10 cellular contexts compared by ENCODE assay signal in the genomic region with DNA sequence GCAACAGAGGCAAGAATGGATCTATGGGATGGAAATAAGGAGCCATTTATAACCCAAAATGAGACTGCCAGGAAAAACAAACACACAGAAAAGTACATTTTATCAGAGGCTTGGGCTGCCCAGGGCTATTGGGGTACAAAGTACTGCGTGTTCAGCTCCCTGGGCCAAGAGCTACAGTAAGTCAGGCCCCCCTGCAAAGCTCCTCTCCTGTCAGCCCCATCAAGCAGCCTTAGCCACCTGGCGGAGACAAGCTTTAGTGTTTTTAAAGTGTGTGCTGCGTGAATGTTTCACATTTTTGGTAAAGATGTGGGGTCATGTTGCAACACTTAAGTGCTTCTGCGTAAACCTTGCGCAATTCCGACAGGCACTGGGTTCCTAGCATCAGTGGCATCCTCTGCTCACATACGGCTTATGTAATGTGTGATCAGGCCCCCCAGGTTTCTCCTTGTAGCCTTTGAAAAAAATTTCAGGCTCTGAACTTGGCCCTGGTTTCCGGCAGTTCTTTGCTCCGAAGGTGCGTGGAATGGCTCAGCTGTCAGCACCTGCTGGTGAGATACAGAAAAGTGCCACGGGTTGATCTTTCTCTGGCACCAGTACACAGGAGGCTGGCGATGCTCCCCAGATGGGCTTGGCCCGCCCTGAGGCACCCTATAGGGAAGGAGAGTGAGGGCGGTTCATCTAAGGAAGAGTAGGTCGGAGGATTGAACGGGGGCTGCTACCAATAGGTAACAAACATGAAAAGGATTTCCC.
DNase-seq lines count a peak whose midpoint lies in the region; ATAC-seq and TF ChIP-seq lines count a peak whose summit lies in the region.
"Had no signal": no experiment of that assay in that cellular context is flagged by ENCODE, and none has a peak within 500 bp of the region (broad histone marks: within the 10 kb centered on the region; RNA-seq: fewer than 3 reads in every experiment).

No MANE protein-coding gene starts in this region.

- H3K4me1 ChIP-seq in SK-N-SH (ENCODE audit: control insufficient read depth in 1 of 2, insufficient read depth in 2 of 2, low read depth in 1 of 2, low read length in 1 of 2) (peaks cover 0 to 3% of the 10 kb centered on the region in 2 experiments; a peak in 1 of 4 replicates), body of pancreas (peaks cover 31% of the 10 kb centered on the region), right lobe of liver (peaks cover 0 to 19% (median 10%) of the 10 kb centered on the region in 4 donors), aorta (ENCODE audit: control insufficient read depth in 1 of 2, insufficient read depth in 2 of 2, low read length in 2 of 2) (peaks cover 4 to 18% of the 10 kb centered on the region in 2 donors)

- H3K9ac ChIP-seq in SK-N-SH = no peak overlapping the region
- H3K9ac ChIP-seq: BLaER1 treated with 17β-estradiol and CSF1 and Interleukin-3, amounts not matched to agents 10 nM and 100 nM had no signal

- H3K4me3 ChIP-seq in SK-N-SH (ENCODE audit: low read depth in 2 of 2, low read length in 1 of 2) (no peak overlapping the region), body of pancreas (no peak overlapping the region), right lobe of liver (no peak overlapping the region), aorta (ENCODE audit: low read length in 2 of 2) (no peak overlapping the region)
- H3K4me3 ChIP-seq: BLaER1 treated with 17β-estradiol and CSF1 and Interleukin-3, amounts not matched to agents 10 nM and 100 nM had no signal

- no peaks in the 10 kb centered on the region for H3F3A ChIP-seq in SK-N-SH (replicated peaks; ENCODE audit: insufficient read depth)

- no peak for TF ChIP-seq EP300 in SK-N-SH (IDR thresholded peaks at IDR 0.05; ENCODE audit: borderline replicate concordance in 1 of 2, low read depth in 1 of 2, low read length in 1 of 2)

- H3K4me2 ChIP-seq in SK-N-SH = no peak overlapping the region

- whole genome bisulfite sequencing in SK-N-SH (ENCODE audit: low lambda C conversion rate) = 79% methylated on average over 16 of the region's 16 CpGs
- 40 to 43% methylated on average over 16 of the region's 16 CpGs for WGBS in body of pancreas, 2 donors
- 13% methylated on average over 13 of the region's 16 CpGs for WGBS in right lobe of liver (ENCODE audit: insufficient coverage, low coverage, low lambda C conversion rate, missing lambda C conversion rate)
- 24 to 28% methylated on average over 16 of the region's 16 CpGs for WGBS in aorta, 2 donors

- DNase-seq in SK-N-SH (no peak), body of pancreas (peak; percentile 43 to 75 (median 59)), right lobe of liver (peak; percentile 62 to 86 (median 82)), aorta (peak; percentile 63 to 78)
- no peak for DNase-seq in activated T-cell treated with anti-CD3 and anti-CD28 coated beads, Interleukin-2, amount 50 U/mL, for 48 hours
- DNase-seq: occipital lobe had no signal

- TF ChIP-seq POLR2A in body of pancreas (IDR thresholded peaks at IDR 0.05) (no peak), right lobe of liver (IDR thresholded peaks at IDR 0.05) (no peak)

- no peaks in the 10 kb centered on the region for H3K9me3 ChIP-seq in SK-N-SH
- H3K9me3 ChIP-seq in body of pancreas = no peaks in the 10 kb centered on the region
- no peaks in the 10 kb centered on the region for H3K9me3 ChIP-seq in right lobe of liver
- no peaks in the 10 kb centered on the region for H3K9me3 ChIP-seq in aorta (ENCODE audit: control insufficient read depth, low read length)

- no peaks in the 10 kb centered on the region for H3K79me2 ChIP-seq in SK-N-SH (ENCODE audit: insufficient read depth)

- H3K27ac ChIP-seq in SK-N-SH (ENCODE audit: low read depth in 2 of 2, low read length in 1 of 2) (no peak overlapping the region), body of pancreas (peak overlapping the region; percentile 42 to 79 (median 60)), right lobe of liver (peak overlapping the region; percentile 36 to 96 (median 95)), aorta (ENCODE audit: low read depth in 1 of 2, low read length in 2 of 2) (peak overlapping the region in 1 of 2 donors; percentile 69)
- H3K27ac ChIP-seq: BLaER1 treated with 17β-estradiol and CSF1 and Interleukin-3, amounts not matched to agents 10 nM and 100 nM had no signal

- TF ChIP-seq CTCF in SK-N-SH (IDR thresholded peaks at IDR 0.05) (no peak), body of pancreas (IDR thresholded peaks at IDR 0.05) (peak in 6 of 7 experiments; percentile 8 to 58 (median 47)), right lobe of liver (IDR thresholded peaks at IDR 0.05) (peak; percentile 28 to 58 (median 36))

- no peaks in the 10 kb centered on the region for H3K36me3 ChIP-seq in SK-N-SH (replicated peaks in 1 of 2; ENCODE audit: control insufficient read depth in 1 of 2, insufficient read depth in 2 of 2, low read length in 1 of 2)
- no peaks in the 10 kb centered on the region for H3K36me3 ChIP-seq in body of pancreas (replicated peaks in 1 of 2; ENCODE audit: insufficient read depth in 1 of 2, low read depth in 2 of 2)
- no peaks in the 10 kb centered on the region for H3K36me3 ChIP-seq in right lobe of liver
- no peaks in the 10 kb centered on the region for H3K36me3 ChIP-seq in aorta (ENCODE audit: control insufficient read depth in 1 of 2, insufficient read depth in 2 of 2, low read length in 1 of 2)
- H3K36me3 ChIP-seq: BLaER1 treated with 17β-estradiol and CSF1 and Interleukin-3, amounts not matched to agents 10 nM and 100 nM had no signal

- ATAC-seq in SK-N-SH treated with all-trans-retinoic acid at 6 μM for 48 hours (peak; percentile 57; the same call in 2 of the 3 replicates), body of pancreas (peak; percentile 78), right lobe of liver (peak; percentile 80 to 90 (median 85)), aorta (ENCODE audit: low FRiP score) (peak; percentile 84), GM21786 (IDR thresholded peaks at IDR 0.05; ENCODE audit: unreplicated experiment) (no peak), GM18520 (IDR thresholded peaks at IDR 0.05; ENCODE audit: unreplicated experiment) (no peak)

- no peak for TF ChIP-seq RAD21 in SK-N-SH (IDR thresholded peaks at IDR 0.05; ENCODE audit: low read length)

- no peak overlapping the region for H2AFZ ChIP-seq in SK-N-SH (ENCODE audit: low read depth)

- H3K27me3 ChIP-seq in SK-N-SH (ENCODE audit: insufficient read depth) = no peaks in the 10 kb centered on the region
- no peaks in the 10 kb centered on the region for H3K27me3 ChIP-seq in body of pancreas
- no peaks in the 10 kb centered on the region for H3K27me3 ChIP-seq in right lobe of liver
- H3K27me3 ChIP-seq in aorta (ENCODE audit: control insufficient read depth in 1 of 2, insufficient read depth in 2 of 2, low read length in 1 of 2) = no peaks in the 10 kb centered on the region
- H3K27me3 ChIP-seq: BLaER1 treated with 17β-estradiol and CSF1 and Interleukin-3, amounts not matched to agents 10 nM and 100 nM had no signal

- POLR2A ChIA-PET in SK-N-SH (lab: Yijun Ruan, JAX) = interaction anchor here (0.6 kb wide), 1 partner anchor 1845 kb away, joined by 3 read pairs; no protein-coding TSS in a partner anchor

- H4K20me1 ChIP-seq in SK-N-SH (ENCODE audit: insufficient read depth) = no peaks in the 10 kb centered on the region
- H4K20me1 ChIP-seq: BLaER1 treated with 17β-estradiol and CSF1 and Interleukin-3, amounts not matched to agents 10 nM and 100 nM had no signal

- H3K9me2 ChIP-seq in SK-N-SH = no peaks in the 10 kb centered on the region

- CTCF ChIA-PET in SK-N-SH (lab: Yijun Ruan, JAX) = interaction anchor here (1.3 kb wide), 1 partner anchor 11 kb away, joined by 3 read pairs; no protein-coding TSS in a partner anchor

- intact Hi-C loops in body of pancreas (cut with DNase I) = no loop called here
- intact Hi-C loops in right lobe of liver (cut with DNase I) = no loop called here
- intact Hi-C loops in aorta (cut with DNase I) = loop anchor here in 1 of 2 donors (5.0 kb wide), 2 partner anchors 55 to 175 kb away; no protein-coding TSS in a partner anchor

TF ChIP-seq in SK-N-SH treated with all-trans-retinoic acid at 6 μM for 48 hours, 23 proteins besides CTCF, POLR2A, EP300 and RAD21:
- peak; percentile 83 for TF ChIP-seq ISL1 (CRISPR knock-in tag; IDR thresholded peaks at IDR 0.05)
- no peak for TF ChIP-seq ZFP3 (CRISPR knock-in tag; IDR thresholded peaks at IDR 0.05)

TF ChIP-seq in SK-N-SH, 30 proteins besides CTCF, POLR2A, EP300 and RAD21:
- TF ChIP-seq POLR2AphosphoS5 (IDR thresholded peaks at IDR 0.05; ENCODE audit: low read depth, low read length) (no peak), ELF1 (IDR thresholded peaks at IDR 0.05) (no peak), YY1 (IDR thresholded peaks at IDR 0.05; ENCODE audit: low read depth) (no peak), JUND (IDR thresholded peaks at IDR 0.05) (no peak)

Comparison
In these comparisons a context has a peak if more than half of its experiments do, and no peak if none do; other contexts are left out.
1. ATAC-seq: peak in SK-N-SH treated with all-trans-retinoic acid at 6 μM for 48 hours (single experiment), body of pancreas (single experiment), right lobe of liver (4 of 4) and aorta (single experiment); none in GM21786 (single experiment) and GM18520 (single experiment).
2. DNase-seq: peak in body of pancreas (4 of 4), right lobe of liver (3 of 3) and aorta (2 of 2); none in SK-N-SH (single experiment) and activated T-cell treated with anti-CD3 and anti-CD28 coated beads, Interleukin-2, amount 50 U/mL, for 48 hours (0 of 2).
3. H3K27ac ChIP-seq: peak in body of pancreas (4 of 4) and right lobe of liver (3 of 3); none in SK-N-SH (0 of 2).